In genomic region chr18:48213791-48214190, GRCh38 we compare ENCODE assay signal across 24 cellular contexts.
DNase-seq lines count a peak whose midpoint lies in the region; ATAC-seq and TF ChIP-seq lines count a peak whose summit lies in the region.
"Had no signal": no experiment of that assay in that cellular context is flagged by ENCODE, and none has a peak within 500 bp of the region (broad histone marks: within the 10 kb centered on the region; RNA-seq: fewer than 3 reads in every experiment).

No MANE protein-coding gene starts in this region.

- no peak overlapping the region for H3K9ac ChIP-seq in colonic mucosa (ENCODE audit: low read depth in 2 of 2, low read length in 2 of 2)
- no peak overlapping the region for H3K9ac ChIP-seq in trophoblast cell (ENCODE audit: low read length)
- H3K9ac ChIP-seq: BLaER1 had no signal

- no peaks in the 10 kb centered on the region for H3F3A ChIP-seq in GM23338 (replicated peaks; ENCODE audit: low read depth)

- H3K79me2 ChIP-seq in trophoblast cell (ENCODE audit: control insufficient read depth, insufficient read depth, low read length, poor library complexity) (no peaks in the 10 kb centered on the region), GM23338 (replicated peaks; ENCODE audit: insufficient read depth) (no peaks in the 10 kb centered on the region)

- TF ChIP-seq CTCF in colonic mucosa (IDR thresholded peaks at IDR 0.05) (no peak), foreskin keratinocyte (conservative IDR thresholded peaks at IDR 0.05) (no peak), GM23338 (conservative IDR thresholded peaks at IDR 0.05; ENCODE audit: low read depth in 2 of 2) (no peak)

- H3K36me3 Mint-ChIP-seq in IgD-negative memory B cell (no peaks in the 10 kb centered on the region), GM23338 (ENCODE audit: low read depth) (peaks cover 10% of the 10 kb centered on the region)
- no peaks in the 10 kb centered on the region for H3K36me3 Mint-ChIP-seq in activated CD4-positive, alpha-beta T cell treated with anti-CD3 and anti-CD28 coated beads, Interleukin-2, amount 10 ng/mL, durations not matched to agents 24 days and 14 days (ENCODE audit: low read depth)
- H3K36me3 Mint-ChIP-seq: CD14-positive monocyte; CD4-positive, alpha-beta memory T cell; CD4-positive, CD25-positive, alpha-beta regulatory T cell; CD8-positive, alpha-beta memory T cell had no signal

- no peak overlapping the region for H3K18ac ChIP-seq in trophoblast cell (ENCODE audit: low read length)

- no peak overlapping the region for H3K4me2 ChIP-seq in trophoblast cell (ENCODE audit: low read length)
- no peak overlapping the region for H3K4me2 ChIP-seq in GM23338
- H3K4me2 ChIP-seq: BLaER1 had no signal

- H2AK5ac ChIP-seq in trophoblast cell (ENCODE audit: low read length) = no peak overlapping the region

- H4K91ac ChIP-seq in trophoblast cell (ENCODE audit: low read depth, low read length) = no peak overlapping the region

- H3K23ac ChIP-seq in trophoblast cell (ENCODE audit: low read length) = no peak overlapping the region

- no peaks in the 10 kb centered on the region for H3K36me3 ChIP-seq in colonic mucosa
- no peaks in the 10 kb centered on the region for H3K36me3 ChIP-seq in trophoblast cell (ENCODE audit: control insufficient read depth in 1 of 2, insufficient read depth in 2 of 2, low read length in 2 of 2)
- 0 out of 2 replicates have a peak, but pooled peaks cover 4% of the 10 kb centered on the region for H3K36me3 ChIP-seq in GM23338 (ENCODE audit: insufficient read depth)
- H3K36me3 ChIP-seq: BE2C, BLaER1 had no signal

- WGBS in trophoblast cell (ENCODE audit: extremely low coverage, insufficient coverage, insufficient read length) = no CpG with 5 or more reads among the region's 9 CpGs

- no peak overlapping the region for H2BK12ac ChIP-seq in trophoblast cell (ENCODE audit: low read length)

- no peak overlapping the region for H3K27ac ChIP-seq in colonic mucosa
- no peak overlapping the region for H3K27ac ChIP-seq in foreskin keratinocyte
- H3K27ac ChIP-seq in trophoblast cell (ENCODE audit: low read depth, low read length) = no peak overlapping the region
- H3K27ac ChIP-seq in GM23338 (ENCODE audit: low read depth) = no peak overlapping the region
- H3K27ac ChIP-seq: BLaER1 had no signal

- H3K9me3 Mint-ChIP-seq in IgD-negative memory B cell = peaks cover 0 to 8% (median 2%) of the 10 kb centered on the region in 3 donors
- peaks cover 18% of the 10 kb centered on the region for H3K9me3 Mint-ChIP-seq in GM23338
- no peaks in the 10 kb centered on the region for H3K9me3 Mint-ChIP-seq in activated CD4-positive, alpha-beta T cell treated with anti-CD3 and anti-CD28 coated beads, Interleukin-2, amount 10 ng/mL, durations not matched to agents 24 days and 14 days

- H3K79me1 ChIP-seq in trophoblast cell (ENCODE audit: low read length) = no peaks in the 10 kb centered on the region

- H3K4me1 Mint-ChIP-seq in IgD-negative memory B cell (no peaks in the 10 kb centered on the region), GM23338 (peaks cover 5% of the 10 kb centered on the region; the same call in 1 of the 3 replicates)
- no peaks in the 10 kb centered on the region for H3K4me1 Mint-ChIP-seq in activated CD4-positive, alpha-beta T cell treated with anti-CD3 and anti-CD28 coated beads, Interleukin-2, amount 10 ng/mL, durations not matched to agents 24 days and 14 days
- H3K4me1 Mint-ChIP-seq: CD14-positive monocyte; CD4-positive, alpha-beta memory T cell; CD4-positive, CD25-positive, alpha-beta regulatory T cell; CD8-positive, alpha-beta memory T cell had no signal

- no peak overlapping the region for H3K4me3 ChIP-seq in colonic mucosa
- H3K4me3 ChIP-seq in trophoblast cell (ENCODE audit: low read depth, low read length) = no peak overlapping the region
- H3K4me3 ChIP-seq in GM23338 = no peak overlapping the region
- H3K4me3 ChIP-seq: BLaER1, GM12878 had no signal

- peak; percentile 10 for DNase-seq in colonic mucosa
- no peak for DNase-seq in foreskin keratinocyte
- no peak for DNase-seq in trophoblast cell
- no peak for DNase-seq in GM23338 (ENCODE audit: low spot score)
- no peak for DNase-seq in activated CD4-positive, alpha-beta T cell treated with anti-CD3 and anti-CD28 coated beads, Interleukin-2, amount 10 ng/mL, durations not matched to agents 24 days and 14 days
- DNase-seq: 8988T; ACHN; BE2C; C1 segment of cervical spinal cord; CD4-positive, alpha-beta memory T cell; CD4-positive, CD25-positive, alpha-beta regulatory T cell; CD8-positive, alpha-beta memory T cell; COR-L47; DMS 273 treated with DMSO at 0.1 percent for 48 hours; DMS153; DMS53; DMS79; DND-41; EL; GDM1 had no signal

- no peak overlapping the region for H2AFZ ChIP-seq in trophoblast cell (ENCODE audit: insufficient read depth, low read length, poor library complexity)
- no peak overlapping the region for H2AFZ ChIP-seq in GM23338

- H4K12ac ChIP-seq in trophoblast cell (ENCODE audit: low read depth, low read length) = no peak overlapping the region

- no peak overlapping the region for H2BK5ac ChIP-seq in trophoblast cell (ENCODE audit: low read depth, low read length, poor library complexity)

- no peak overlapping the region for H2BK120ac ChIP-seq in trophoblast cell (ENCODE audit: insufficient read depth, low read length, poor library complexity)

- no peaks in the 10 kb centered on the region for H3K9me2 ChIP-seq in GM23338 (ENCODE audit: insufficient read depth)

- H4K8ac ChIP-seq in trophoblast cell (ENCODE audit: low read depth, low read length) = no peak overlapping the region

- intact Hi-C loops in colonic mucosa (cut with DNase I) = no loop called here
- intact Hi-C loops in activated CD4-positive, alpha-beta T cell treated with anti-CD3 and anti-CD28 coated beads, Interleukin-2, amount 10 ng/mL, durations not matched to agents 24 days and 14 days (cut with micrococcal nuclease) = no loop called here

- no peaks in the 10 kb centered on the region for H3K27me3 ChIP-seq in colonic mucosa
- H3K27me3 ChIP-seq in foreskin keratinocyte = peaks cover 20% of the 10 kb centered on the region
- H3K27me3 ChIP-seq in trophoblast cell (ENCODE audit: insufficient read depth, low read length) = no peaks in the 10 kb centered on the region
- no peaks in the 10 kb centered on the region for H3K27me3 ChIP-seq in GM23338 (ENCODE audit: insufficient read depth)
- H3K27me3 ChIP-seq: BE2C, BLaER1 had no signal

- no peaks in the 10 kb centered on the region for H3K27me3 Mint-ChIP-seq in IgD-negative memory B cell
- peaks cover 7% of the 10 kb centered on the region for H3K27me3 Mint-ChIP-seq in GM23338 (ENCODE audit: insufficient read depth, low read depth, poor library complexity)
- peaks cover 43% of the 10 kb centered on the region for H3K27me3 Mint-ChIP-seq in activated CD4-positive, alpha-beta T cell treated with anti-CD3 and anti-CD28 coated beads, Interleukin-2, amount 10 ng/mL, durations not matched to agents 24 days and 14 days

- H3K4me3 Mint-ChIP-seq in IgD-negative memory B cell (no peak overlapping the region), GM23338 (no peak overlapping the region)
- H3K4me3 Mint-ChIP-seq in activated CD4-positive, alpha-beta T cell treated with anti-CD3 and anti-CD28 coated beads, Interleukin-2, amount 10 ng/mL, durations not matched to agents 24 days and 14 days = no peak overlapping the region
- H3K4me3 Mint-ChIP-seq: CD14-positive monocyte; CD4-positive, alpha-beta memory T cell; CD4-positive, CD25-positive, alpha-beta regulatory T cell; CD8-positive, alpha-beta memory T cell had no signal

- H3K4ac ChIP-seq in trophoblast cell (ENCODE audit: low read depth, low read length) = no peak overlapping the region

- H3K14ac ChIP-seq in trophoblast cell (ENCODE audit: low read length) = no peak overlapping the region

- H3K9me3 ChIP-seq in colonic mucosa = no peaks in the 10 kb centered on the region
- peaks cover 6% of the 10 kb centered on the region for H3K9me3 ChIP-seq in trophoblast cell (ENCODE audit: insufficient read depth, low read depth, low read length)
- H3K9me3 ChIP-seq: BE2C, BLaER1 had no signal

- peak overlapping the region in 2 of 3 donors; percentile 21 to 47 for H3K27ac Mint-ChIP-seq in IgD-negative memory B cell
- no peak overlapping the region for H3K27ac Mint-ChIP-seq in GM23338
- no peak overlapping the region for H3K27ac Mint-ChIP-seq in activated CD4-positive, alpha-beta T cell treated with anti-CD3 and anti-CD28 coated beads, Interleukin-2, amount 10 ng/mL, durations not matched to agents 24 days and 14 days
- H3K27ac Mint-ChIP-seq: CD14-positive monocyte; CD4-positive, alpha-beta memory T cell; CD4-positive, CD25-positive, alpha-beta regulatory T cell; CD8-positive, alpha-beta memory T cell had no signal

- H3K4me1 ChIP-seq in colonic mucosa (no peaks in the 10 kb centered on the region), foreskin keratinocyte (peaks cover 1% of the 10 kb centered on the region), trophoblast cell (ENCODE audit: control insufficient read depth in 1 of 2, insufficient read depth in 2 of 2, low read length in 2 of 2) (peaks cover 0 to 4% of the 10 kb centered on the region in 2 experiments), GM23338 (ENCODE audit: insufficient read depth) (no peaks in the 10 kb centered on the region)
- H3K4me1 ChIP-seq: BE2C, BLaER1 had no signal

- no peaks in the 10 kb centered on the region for H4K20me1 ChIP-seq in GM23338 (replicated peaks; ENCODE audit: insufficient read depth)
- H4K20me1 ChIP-seq: BLaER1 had no signal

- ATAC-seq in foreskin keratinocyte (peak; percentile 32), GM23338 (no peak)
- ATAC-seq: GM12878 had no signal

TF ChIP-seq in GM23338, 12 proteins besides CTCF, POLR2A, EP300 and RAD21 (continues in another document):
- TF ChIP-seq EZH2phosphoT487 (IDR thresholded peaks at IDR 0.05; ENCODE audit: unreplicated experiment) (no peak), ZNF331 (CRISPR knock-in tag; IDR thresholded peaks at IDR 0.05; ENCODE audit: low read depth) (no peak)

Comparison
In these comparisons a context has a peak if more than half of its experiments do, and no peak if none do; other contexts are left out.
1. H3K27ac Mint-ChIP-seq: peak in IgD-negative memory B cell (2 of 3); none in GM23338 (single experiment) and activated CD4-positive, alpha-beta T cell treated with anti-CD3 and anti-CD28 coated beads, Interleukin-2, amount 10 ng/mL, durations not matched to agents 24 days and 14 days (single experiment).